ENCODE assay signal across 18 cellular contexts in genomic region chr5:56464935-56465756, GRCh38.
DNase-seq lines count a peak whose midpoint lies in the region; ATAC-seq and TF ChIP-seq lines count a peak whose summit lies in the region.
"Had no signal": no experiment of that assay in that cellular context is flagged by ENCODE, and none has a peak within 500 bp of the region (broad histone marks: within the 10 kb centered on the region; RNA-seq: fewer than 3 reads in every experiment).

No MANE protein-coding gene starts in this region.

- no peaks in the 10 kb centered on the region for H3K27me3 ChIP-seq in BLaER1 treated with 17β-estradiol and CSF1 and Interleukin-3, amounts not matched to agents 10 nM and 100 nM
- H3K27me3 ChIP-seq in adipocyte (replicated peaks; ENCODE audit: control insufficient read depth, insufficient read depth, low read length): peaks cover 11% of the 10 kb centered on the region
- no peaks in the 10 kb centered on the region for H3K27me3 ChIP-seq in H7 (ENCODE audit: control insufficient read depth, insufficient read depth, low read length)
- H3K27me3 ChIP-seq: brain microvascular endothelial cell had no signal

- no peaks in the 10 kb centered on the region for H3K36me3 ChIP-seq in BLaER1 treated with 17β-estradiol and CSF1 and Interleukin-3, amounts not matched to agents 10 nM and 100 nM
- H3K36me3 ChIP-seq in adipocyte (ENCODE audit: control insufficient read depth, insufficient read depth, low read length, severe bottlenecking): no peaks in the 10 kb centered on the region
- H3K36me3 ChIP-seq in mucosa of descending colon (ENCODE audit: low read depth): no peaks in the 10 kb centered on the region
- H3K36me3 ChIP-seq in H7 (replicated peaks; ENCODE audit: control insufficient read depth, insufficient read depth, low read length): no peaks in the 10 kb centered on the region
- H3K36me3 ChIP-seq: brain microvascular endothelial cell had no signal

- peak overlapping the region in 2 of 10 experiments; percentile 20 to 32; a peak in 2 of 20 replicates for H3K4me3 ChIP-seq in BLaER1 treated with 17β-estradiol and CSF1 and Interleukin-3, amounts not matched to agents 10 nM and 100 nM
- no peak overlapping the region for H3K4me3 ChIP-seq in adipocyte (ENCODE audit: low read length)
- H3K4me3 ChIP-seq in mucosa of descending colon: no peak overlapping the region
- no peak overlapping the region for H3K4me3 ChIP-seq in H7 (ENCODE audit: insufficient read depth, low read depth, low read length)
- H3K4me3 ChIP-seq: dorsolateral prefrontal cortex, GM12878 had no signal

- TF ChIP-seq CTCF in glutamatergic neuron (IDR thresholded peaks at IDR 0.05; ENCODE audit: partially characterized antibody, unreplicated experiment) (no peak), mucosa of descending colon (IDR thresholded peaks at IDR 0.05) (no peak)

- peak overlapping the region; percentile 70 to 92 (median 80) for H3K4me2 ChIP-seq in BLaER1 treated with 17β-estradiol and CSF1 and Interleukin-3, amounts not matched to agents 10 nM and 100 nM

- H3K4me1 ChIP-seq in BLaER1 treated with 17β-estradiol and CSF1 and Interleukin-3, amounts not matched to agents 10 nM and 100 nM: peaks cover 33 to 65% (median 44%) of the 10 kb centered on the region in 10 experiments
- H3K4me1 ChIP-seq in adipocyte (ENCODE audit: control insufficient read depth, insufficient read depth, low read length): peaks cover 10% of the 10 kb centered on the region
- H3K4me1 ChIP-seq in mucosa of descending colon (ENCODE audit: low read depth): peaks cover 3% of the 10 kb centered on the region

- peak overlapping the region in 10 of 11 experiments; percentile 12 to 50 (median 36); a peak in 11 of 22 replicates for H3K9ac ChIP-seq in BLaER1 treated with 17β-estradiol and CSF1 and Interleukin-3, amounts not matched to agents 10 nM and 100 nM
- no peak overlapping the region for H3K9ac ChIP-seq in adipocyte (ENCODE audit: low read length)

- peak overlapping the region; percentile 27 to 70 (median 62) for H3K27ac ChIP-seq in BLaER1 treated with 17β-estradiol and CSF1 and Interleukin-3, amounts not matched to agents 10 nM and 100 nM
- H3K27ac ChIP-seq: brain microvascular endothelial cell, dorsolateral prefrontal cortex had no signal

- no peaks in the 10 kb centered on the region for H4K20me1 ChIP-seq in BLaER1 treated with 17β-estradiol and CSF1 and Interleukin-3, amounts not matched to agents 10 nM and 100 nM

- ATAC-seq in mucosa of descending colon: peak; percentile 51
- ATAC-seq: GM12878, Panc1 had no signal

- H3K9me3 Mint-ChIP-seq in glutamatergic neuron (ENCODE audit: unreplicated experiment): peaks cover 4% of the 10 kb centered on the region

- H3K4me3 Mint-ChIP-seq in glutamatergic neuron (ENCODE audit: unreplicated experiment): peak overlapping the region; percentile 4
- H3K4me3 Mint-ChIP-seq: activated CD4-positive, alpha-beta T cell treated with anti-CD3 and anti-CD28 coated beads, Interleukin-2, amount 10 ng/mL, durations not matched to agents 24 days and 14 days; activated naive CD8-positive, alpha-beta T cell had no signal

- H3K27me3 Mint-ChIP-seq in glutamatergic neuron (ENCODE audit: unreplicated experiment): peaks cover 2% of the 10 kb centered on the region
- H3K27me3 Mint-ChIP-seq: activated naive CD8-positive, alpha-beta T cell had no signal

- H3K27ac Mint-ChIP-seq in glutamatergic neuron (ENCODE audit: unreplicated experiment): peak overlapping the region; percentile 40
- H3K27ac Mint-ChIP-seq: activated CD4-positive, alpha-beta T cell treated with anti-CD3 and anti-CD28 coated beads, Interleukin-2, amount 10 ng/mL, durations not matched to agents 24 days and 14 days; activated naive CD8-positive, alpha-beta T cell had no signal

- DNase-seq in adipocyte (ENCODE audit: low read depth) (peak; percentile 52), glutamatergic neuron (no peak), mucosa of descending colon (no peak), H7 (no peak), midbrain (lab: John Stamatoyannopoulos, UW) (no peak), Ammon's horn (ENCODE audit: low spot score) (no peak), glomerular visceral epithelial cell (ENCODE audit: extremely low spot score) (no peak)
- DNase-seq: activated CD4-positive, alpha-beta T cell treated with anti-CD3 and anti-CD28 coated beads, Interleukin-2, amount 10 ng/mL, durations not matched to agents 24 days and 14 days; activated T-cell treated with anti-CD3 and anti-CD28 coated beads for 4 hours; brain microvascular endothelial cell; dorsolateral prefrontal cortex; GDM1; KG1; NCI-H1092 had no signal

- peaks cover 0 to 12% (median 0%) of the 10 kb centered on the region in 11 experiments; a peak in 6 of 22 replicates for H3K9me3 ChIP-seq in BLaER1 treated with 17β-estradiol and CSF1 and Interleukin-3, amounts not matched to agents 10 nM and 100 nM (replicated peaks in 1 of 11)
- no peaks in the 10 kb centered on the region for H3K9me3 ChIP-seq in adipocyte (ENCODE audit: control insufficient read depth, low read length)
- no peaks in the 10 kb centered on the region for H3K9me3 ChIP-seq in mucosa of descending colon

- intact Hi-C loops in mucosa of descending colon (cut with DNase I, micrococcal nuclease): no loop called here

- peaks cover 4% of the 10 kb centered on the region for H3K36me3 Mint-ChIP-seq in glutamatergic neuron (ENCODE audit: unreplicated experiment)

- H3K4me1 Mint-ChIP-seq in glutamatergic neuron (ENCODE audit: low read depth, unreplicated experiment): peaks cover 15% of the 10 kb centered on the region
